ENCODE assay signal across 21 cellular contexts in the genomic region with DNA sequence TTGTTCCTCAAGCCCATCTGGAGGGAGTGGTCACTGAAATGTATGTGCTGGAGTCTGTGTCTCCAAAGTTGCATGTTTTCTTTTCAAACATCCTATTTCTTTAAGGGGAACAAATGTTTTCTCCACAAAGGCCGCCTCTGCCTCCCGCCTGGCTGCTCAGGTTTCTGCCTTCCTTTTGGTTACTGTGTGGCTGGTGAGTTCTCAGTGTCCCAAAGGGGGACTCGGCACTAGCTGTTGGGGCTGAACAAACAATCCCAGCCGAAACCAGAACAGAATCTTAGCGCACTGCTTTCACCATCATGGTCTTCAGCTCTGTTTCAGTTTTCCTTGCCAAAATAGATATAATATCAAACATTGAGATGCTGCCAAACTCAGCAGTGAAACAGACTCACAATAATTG.
DNase-seq lines count a peak whose midpoint lies in the region; ATAC-seq, FAIRE-seq and TF ChIP-seq lines count a peak whose summit lies in the region.
"Had no signal": no experiment of that assay in that cellular context is flagged by ENCODE, and none has a peak within 500 bp of the region (broad histone marks: within the 10 kb centered on the region; RNA-seq: fewer than 3 reads in every experiment).

No MANE protein-coding gene starts in this region.

- H3K27ac Mint-ChIP-seq in natural killer cell treated with Interleukin-12 subunit alpha and Interleukin-12 subunit beta and Interleukin-15 and Interleukin-18, amount 100 ng/mL, for 72 hours, result no peak overlapping the region
- H3K27ac Mint-ChIP-seq: CD4-positive, CD25-positive, alpha-beta regulatory T cell had no signal

- H3K36me3 ChIP-seq in PC-3 (ENCODE audit: low read depth, low read length) (no peaks in the 10 kb centered on the region), osteoblast (ENCODE audit: insufficient read depth, low read length) (no peaks in the 10 kb centered on the region), mesenchymal stem cell (ENCODE audit: control insufficient read depth in 1 of 2, insufficient read depth in 2 of 2, low read depth in 1 of 2, low read length in 2 of 2) (no peaks in the 10 kb centered on the region)
- H3K36me3 ChIP-seq: MG63 had no signal

- H4K20me1 ChIP-seq in PC-3 (ENCODE audit: low read length) (no peaks in the 10 kb centered on the region), osteoblast (ENCODE audit: insufficient read depth, low read length) (no peaks in the 10 kb centered on the region)

- H2AFZ ChIP-seq in PC-3 (ENCODE audit: low read length) (peak overlapping the region; percentile 18; the same call in 1 of the 2 replicates), osteoblast (ENCODE audit: low read length) (peak overlapping the region; percentile 29), mesenchymal stem cell (ENCODE audit: low read depth, low read length) (no peak overlapping the region)

- POLR2A ChIA-PET in PC-3 (lab: Charles Lee; ENCODE audit: unreplicated experiment), result no interaction called here

- H3K18ac ChIP-seq in mesenchymal stem cell (ENCODE audit: low read depth in 1 of 2, low read length in 2 of 2), result no peak overlapping the region

- intact Hi-C loops in PC-3 (cut with micrococcal nuclease), result no loop called here

- H3K4ac ChIP-seq in mesenchymal stem cell (ENCODE audit: low read depth in 1 of 2, low read length in 2 of 2), result no peak overlapping the region

- no TSS peak for BruUV-seq in PC-3 (replicated peaks; lab: Mats Ljungman, UMichigan)

- CTCF ChIA-PET in PC-3 (lab: Charles Lee), result no interaction called here

- H3K4me2 ChIP-seq in PC-3 (ENCODE audit: low read length) (no peak overlapping the region), osteoblast (ENCODE audit: insufficient read depth, low read length) (no peak overlapping the region), mesenchymal stem cell (ENCODE audit: low read length, poor library complexity, severe bottlenecking) (no peak overlapping the region)
- H3K4me2 ChIP-seq: A549 had no signal

- no peaks in the 10 kb centered on the region for H3K27me3 Mint-ChIP-seq in natural killer cell treated with Interleukin-12 subunit alpha and Interleukin-12 subunit beta and Interleukin-15 and Interleukin-18, amount 100 ng/mL, for 72 hours
- H3K27me3 Mint-ChIP-seq: CD4-positive, CD25-positive, alpha-beta regulatory T cell had no signal

- ATAC-seq in PC-3 (no peak), HG02678 (IDR thresholded peaks at IDR 0.05; ENCODE audit: unreplicated experiment) (no peak)
- no peak for ATAC-seq in natural killer cell treated with Interleukin-12 subunit alpha and Interleukin-12 subunit beta and Interleukin-15 and Interleukin-18, amount 100 ng/mL, for 72 hours
- ATAC-seq: Panc1 had no signal

- H2AK5ac ChIP-seq in mesenchymal stem cell (ENCODE audit: low read length, severe bottlenecking), result no peak overlapping the region

- H2BK5ac ChIP-seq in mesenchymal stem cell (ENCODE audit: low read depth, low read length, poor library complexity, severe bottlenecking), result no peak overlapping the region

- no peaks in the 10 kb centered on the region for H3K9me2 ChIP-seq in PC-3 (replicated peaks; ENCODE audit: low read length)

- no peak overlapping the region for H2BK12ac ChIP-seq in mesenchymal stem cell (ENCODE audit: low read length in 2 of 2)

- H3K23ac ChIP-seq in mesenchymal stem cell (ENCODE audit: low read length in 2 of 2), result no peak overlapping the region

- TF ChIP-seq CTCF in PC-3 (conservative IDR thresholded peaks at IDR 0.05; ENCODE audit: low read depth, low read length), result no peak
- no peak for TF ChIP-seq CTCF in fibroblast of pulmonary artery (IDR thresholded peaks at IDR 0.05; ENCODE audit: low read length, missing control alignments)
- no peak for TF ChIP-seq CTCF in osteoblast (IDR thresholded peaks at IDR 0.05; ENCODE audit: extremely low read depth, low read depth, low read length)

- no peak overlapping the region for H4K91ac ChIP-seq in mesenchymal stem cell (ENCODE audit: low read length)

- H4K8ac ChIP-seq in mesenchymal stem cell (ENCODE audit: low read length), result no peak overlapping the region

- H3K9me3 ChIP-seq in PC-3 (ENCODE audit: low read length) (no peaks in the 10 kb centered on the region), osteoblast (ENCODE audit: low read depth, low read length) (no peaks in the 10 kb centered on the region), mesenchymal stem cell (ENCODE audit: control insufficient read depth, low read length) (no peaks in the 10 kb centered on the region)
- H3K9me3 ChIP-seq: A549, MG63 had no signal

- H3K27me3 ChIP-seq in PC-3 (ENCODE audit: low read length) (peaks cover 20% of the 10 kb centered on the region; the same call in 1 of the 2 replicates), osteoblast (ENCODE audit: insufficient read depth, low read length) (no peaks in the 10 kb centered on the region), mesenchymal stem cell (ENCODE audit: control insufficient read depth in 1 of 2, insufficient read depth in 1 of 2, low read length in 2 of 2) (peaks cover 0 to 5% of the 10 kb centered on the region in 2 experiments)
- H3K27me3 ChIP-seq: MG63 had no signal

- WGBS in mesenchymal stem cell, result 72% methylated on average over 5 of the region's 5 CpGs

- FAIRE-seq in A204.1 (lab: Jason Lieb, UNC), result peak; percentile 97
- FAIRE-seq: A549, G401.6 had no signal

- no peaks in the 10 kb centered on the region for H3K36me3 Mint-ChIP-seq in natural killer cell treated with Interleukin-12 subunit alpha and Interleukin-12 subunit beta and Interleukin-15 and Interleukin-18, amount 100 ng/mL, for 72 hours
- H3K36me3 Mint-ChIP-seq: CD4-positive, CD25-positive, alpha-beta regulatory T cell had no signal

- no peak overlapping the region for H2BK15ac ChIP-seq in mesenchymal stem cell (ENCODE audit: low read depth, poor library complexity, severe bottlenecking)

- H3K9ac ChIP-seq in PC-3 (ENCODE audit: low read length) (no peak overlapping the region), mesenchymal stem cell (ENCODE audit: low read length) (no peak overlapping the region)

- no peak for DNase-seq in PC-3
- DNase-seq in fibroblast of pulmonary artery (ENCODE audit: low read depth), result peak; percentile 3
- DNase-seq in osteoblast (ENCODE audit: insufficient read length, low spot score, missing footprints), result no peak
- no peak for DNase-seq in GM03348 (ENCODE audit: low spot score)
- DNase-seq in mesenchymal stem cell, result no peak
- no peak for DNase-seq in natural killer cell treated with Interleukin-12 subunit alpha and Interleukin-12 subunit beta and Interleukin-15 and Interleukin-18, amount 100 ng/mL, for 72 hours (ENCODE audit: low spot score)
- DNase-seq: AML-193; Calu3; CD4-positive, CD25-positive, alpha-beta regulatory T cell; DMS79 treated with DMSO at 0.1 percent for 48 hours; MG63; NCI-H1105; NCI-H187 treated with DMSO at 0.1 percent for 48 hours; NCI-H446 treated with DMSO at 0.1 percent for 48 hours; NCI-H748 treated with DMSO at 0.1 percent for 48 hours; Right ventricle myocardium superior had no signal

- no peaks in the 10 kb centered on the region for H3F3A ChIP-seq in PC-3 (ENCODE audit: low read length, unreplicated experiment)

- H3K4me1 ChIP-seq in PC-3 (ENCODE audit: insufficient read depth, low read length) (no peaks in the 10 kb centered on the region), osteoblast (ENCODE audit: insufficient read depth, low read length) (no peaks in the 10 kb centered on the region), mesenchymal stem cell (ENCODE audit: control insufficient read depth, insufficient read depth, low read depth, low read length) (no peaks in the 10 kb centered on the region)
- H3K4me1 ChIP-seq: A549 had no signal

- H3K4me3 ChIP-seq in PC-3 (ENCODE audit: low read length), result no peak overlapping the region
- H3K4me3 ChIP-seq in fibroblast of pulmonary artery (replicated peaks; ENCODE audit: low read depth, low read length), result no peak overlapping the region
- no peak overlapping the region for H3K4me3 ChIP-seq in osteoblast (ENCODE audit: insufficient read depth, low read length)
- peak overlapping the region in 1 of 2 experiments; percentile 61 for H3K4me3 ChIP-seq in mesenchymal stem cell (ENCODE audit: insufficient read depth in 1 of 2, low read depth in 1 of 2, low read length in 2 of 2)
- H3K4me3 ChIP-seq: A549, MG63 had no signal

- H3K14ac ChIP-seq in mesenchymal stem cell (ENCODE audit: low read length in 2 of 2), result peak overlapping the region in 1 of 2 experiments; percentile 8

- no peak overlapping the region for H3K4me3 Mint-ChIP-seq in natural killer cell treated with Interleukin-12 subunit alpha and Interleukin-12 subunit beta and Interleukin-15 and Interleukin-18, amount 100 ng/mL, for 72 hours
- H3K4me3 Mint-ChIP-seq: CD4-positive, CD25-positive, alpha-beta regulatory T cell had no signal

- no peaks in the 10 kb centered on the region for H3K79me2 ChIP-seq in PC-3 (ENCODE audit: low read length)
- H3K79me2 ChIP-seq in osteoblast (ENCODE audit: insufficient read depth, low read length), result no peaks in the 10 kb centered on the region

- H3K79me1 ChIP-seq in mesenchymal stem cell (replicated peaks; ENCODE audit: low read length, poor library complexity, severe bottlenecking), result no peaks in the 10 kb centered on the region

- H3K27ac ChIP-seq in PC-3 (ENCODE audit: low read length), result no peak overlapping the region
- H3K27ac ChIP-seq in osteoblast (ENCODE audit: low read depth, low read length), result no peak overlapping the region
- H3K27ac ChIP-seq in mesenchymal stem cell (ENCODE audit: low read length, poor library complexity, severe bottlenecking), result no peak overlapping the region
- H3K27ac ChIP-seq: A549 had no signal

- H3K9me3 Mint-ChIP-seq in natural killer cell treated with Interleukin-12 subunit alpha and Interleukin-12 subunit beta and Interleukin-15 and Interleukin-18, amount 100 ng/mL, for 72 hours, result peaks cover 3% of the 10 kb centered on the region

- no peak overlapping the region for H2BK120ac ChIP-seq in mesenchymal stem cell (ENCODE audit: low read depth, low read length)

- H3K4me1 Mint-ChIP-seq in natural killer cell treated with Interleukin-12 subunit alpha and Interleukin-12 subunit beta and Interleukin-15 and Interleukin-18, amount 100 ng/mL, for 72 hours (ENCODE audit: low read depth in 2 of 2), result no peaks in the 10 kb centered on the region
- H3K4me1 Mint-ChIP-seq: CD4-positive, CD25-positive, alpha-beta regulatory T cell had no signal
